In the genomic region with DNA sequence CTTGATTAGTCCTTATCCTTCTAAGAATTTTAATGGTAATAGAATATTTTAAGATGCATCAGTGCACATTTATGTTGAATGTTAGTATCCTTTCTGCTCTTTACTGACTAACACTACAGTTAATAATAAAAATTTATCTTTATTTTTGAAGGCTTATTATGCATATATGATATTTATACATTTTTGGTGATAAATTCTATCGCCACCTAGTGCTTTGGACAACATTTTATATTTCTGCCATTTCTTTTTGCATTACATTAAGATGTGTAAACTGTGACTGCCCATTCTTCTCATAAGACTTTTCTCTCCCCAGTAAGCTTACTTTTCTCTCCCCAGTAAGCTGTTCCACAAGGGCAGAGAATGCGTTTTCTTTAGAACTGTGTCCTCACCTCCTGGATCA, we compare ENCODE assay signal across 1 cellular context.
TF ChIP-seq lines count a peak whose summit lies in the region.

No MANE protein-coding gene starts in this region.

TF ChIP-seq in IMR-90, 13 proteins besides CTCF, POLR2A, EP300 and RAD21 (continued from another document):
- TF ChIP-seq MXI1 (IDR thresholded peaks at IDR 0.05; ENCODE audit: borderline replicate concordance, low read depth, low read length) (no peak), MAZ (IDR thresholded peaks at IDR 0.05; ENCODE audit: borderline replicate concordance, low read depth, low read length) (no peak), NFE2L2 (IDR thresholded peaks at IDR 0.05; ENCODE audit: low read depth, low read length) (no peak), CHD1 (IDR thresholded peaks at IDR 0.05; ENCODE audit: low read depth, low read length) (no peak)
TF ChIP-seq in IMR-90: peak in this region for 0.
